In the genomic region with DNA sequence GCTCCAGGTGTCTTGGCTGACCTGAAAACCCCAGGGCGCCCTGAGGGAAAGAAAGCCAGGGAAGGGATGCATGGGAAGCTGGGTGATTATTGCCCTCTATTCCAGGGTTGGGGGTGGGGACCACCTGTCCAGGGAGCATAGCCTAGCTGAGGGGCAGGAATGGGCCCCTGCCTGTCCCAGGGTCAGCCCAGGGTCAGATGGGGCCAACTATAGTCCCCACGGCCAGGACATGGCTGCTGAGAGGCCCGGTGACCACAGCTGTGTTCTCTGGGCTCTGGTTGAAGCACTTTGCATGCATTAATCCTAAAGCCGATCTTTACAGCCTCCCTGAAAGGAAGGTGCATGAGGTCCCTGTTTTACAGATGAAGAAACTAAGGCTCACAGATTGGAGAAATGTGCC, we compare ENCODE assay signal across 13 cellular contexts.
"Had no signal": no experiment of that assay in that cellular context is flagged by ENCODE, and none has a peak within 500 bp of the region (broad histone marks: within the 10 kb centered on the region; RNA-seq: fewer than 3 reads in every experiment).

No MANE protein-coding gene starts in this region.

- H3K4me3 ChIP-seq: cardiac muscle cell, stomach, thoracic aorta had no signal

- H3K27me3 ChIP-seq: cardiac muscle cell, stomach had no signal

- H3K4me3 Mint-ChIP-seq: activated T-helper 1 cell treated with anti-CD3 and anti-CD28 coated beads, Interleukin-12 subunit alpha, Interleukin-12 subunit beta, Interleukin-2, Interleukin-4 antibody, amounts not matched to agents 30 ng/mL and 10 ng/mL and 1 ng/mL, durations not matched to agents 14 hours and 24 hours and 36 hours had no signal

- FAIRE-seq: colon, endothelial cell of umbilical vein had no signal

- H3K9me3 ChIP-seq: stomach, thoracic aorta had no signal

- H3K27ac ChIP-seq: cardiac muscle cell, stomach, thoracic aorta had no signal

- DNase-seq: activated CD4-positive, alpha-beta T cell treated with anti-CD3 and anti-CD28 coated beads, Interleukin-2, amount 50 U/mL, for 48 hours; activated CD4-positive, CD25-positive, alpha-beta regulatory T cell treated with anti-CD3 and anti-CD28 coated beads, Interleukin-2, amount 50 U/mL, for 72 hours; activated CD8-positive, alpha-beta memory T cell treated with anti-CD3 and anti-CD28 coated beads, Interleukin-2, amount 50 U/mL, for 48 hours; activated naive CD4-positive, alpha-beta T cell treated with Interleukin-2 at 50 U/mL for 16 hours; foreskin melanocyte; head of caudate nucleus; stimulated activated CD4-positive, alpha-beta T cell treated with anti-CD3 and anti-CD28 coated beads, Interleukin-4, amount 100 ng/mL, for 24 hours; stomach had no signal

- H3K9me3 Mint-ChIP-seq: activated T-helper 1 cell treated with anti-CD3 and anti-CD28 coated beads, Interleukin-12 subunit alpha, Interleukin-12 subunit beta, Interleukin-2, Interleukin-4 antibody, amounts not matched to agents 30 ng/mL and 10 ng/mL and 1 ng/mL, durations not matched to agents 14 hours and 24 hours and 36 hours had no signal

- H3K36me3 ChIP-seq: cardiac muscle cell, stomach, thoracic aorta had no signal
